In the genomic region with DNA sequence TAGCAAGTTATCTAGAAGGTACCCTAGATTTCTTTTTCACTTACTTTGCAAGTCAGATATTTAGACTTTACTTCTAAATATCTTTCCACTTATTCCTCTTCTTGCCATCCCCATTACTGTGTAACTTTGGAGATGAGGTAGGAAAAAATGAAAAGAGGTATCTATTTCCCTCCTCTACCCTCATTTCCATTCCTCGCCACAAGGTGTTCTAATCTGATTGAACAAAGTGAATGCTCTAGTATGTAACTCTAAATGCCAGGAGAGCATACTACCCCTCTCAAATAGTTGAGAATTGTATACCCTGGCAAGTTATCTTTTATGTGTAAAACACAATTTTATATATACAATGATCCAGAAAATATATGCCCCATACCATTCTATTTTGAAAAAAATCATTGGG, we compare ENCODE assay signal across 17 cellular contexts. TPM values are rescaled to one million over a fixed set of nuclear protein-coding genes. Genes with fewer than 3 reads are reported as not detected.
DNase-seq lines count a peak whose midpoint lies in the region; ATAC-seq, FAIRE-seq and TF ChIP-seq lines count a peak whose summit lies in the region.
"Had no signal": no experiment of that assay in that cellular context is flagged by ENCODE, and none has a peak within 500 bp of the region (broad histone marks: within the 10 kb centered on the region; RNA-seq: fewer than 3 reads in every experiment).

No MANE protein-coding gene starts in this region.

- no peak overlapping the region for H2AFZ ChIP-seq in PC-3 (ENCODE audit: low read length)

- H3K27ac ChIP-seq in PC-3 (ENCODE audit: low read length) = no peak overlapping the region
- H3K27ac ChIP-seq: breast epithelium, pancreas, SJSA1 had no signal

- no peak for FAIRE-seq in GM12891 (lab: Jason Lieb, UNC)
- no peak for FAIRE-seq in GM12892 (lab: Jason Lieb, UNC)
- FAIRE-seq: pancreas, small intestine had no signal

- H3K79me2 ChIP-seq in PC-3 (ENCODE audit: low read length) = peaks cover 33% of the 10 kb centered on the region

- CTCF ChIA-PET in PC-3 (lab: Charles Lee) = no interaction called here

- H3K9me2 ChIP-seq in PC-3 (replicated peaks; ENCODE audit: low read length) = no peaks in the 10 kb centered on the region

- H3K4me3 ChIP-seq in GM12875 (ENCODE audit: low read depth, low read length) (no peak overlapping the region), PC-3 (ENCODE audit: low read length) (no peak overlapping the region), kidney epithelial cell (ENCODE audit: low read depth, low read length) (no peak overlapping the region)
- H3K4me3 ChIP-seq: breast epithelium, pancreas, SJSA1 had no signal

- no peak overlapping the region for H3K9ac ChIP-seq in PC-3 (ENCODE audit: low read length)

- POLR2A ChIA-PET in PC-3 (lab: Charles Lee; ENCODE audit: unreplicated experiment) = no interaction called here

- BruUV-seq in PC-3 (replicated peaks; lab: Mats Ljungman, UMichigan) = no TSS peak

- ATAC-seq in PC-3 (no peak), HG02885 (IDR thresholded peaks at IDR 0.05; ENCODE audit: poor library complexity, unreplicated experiment) (no peak)
- ATAC-seq: pancreas had no signal

- intact Hi-C loops in PC-3 (cut with micrococcal nuclease) = loop anchor here (10.0 kb wide), 1 partner anchor 135 kb away; a partner anchor contains a TSS

- TF ChIP-seq CTCF in GM12875 (IDR thresholded peaks at IDR 0.05; ENCODE audit: borderline replicate concordance, insufficient read depth, low read depth, low read length) (0 out of 2 replicates have a peak, but pooled peaks have one; percentile 17), PC-3 (conservative IDR thresholded peaks at IDR 0.05; ENCODE audit: low read depth, low read length) (peak; percentile 33; the same call in 1 of the 2 replicates), kidney epithelial cell (IDR thresholded peaks at IDR 0.05; ENCODE audit: insufficient read depth, low read length, poor library complexity, severe bottlenecking) (peak; percentile 16)

- no peaks in the 10 kb centered on the region for H3K9me3 ChIP-seq in PC-3 (ENCODE audit: low read length)
- H3K9me3 ChIP-seq: breast epithelium, pancreas, SJSA1 had no signal

- DNase-seq in NCI-H2171 treated with DMSO at 0.1 percent for 48 hours (lab: John Stamatoyannopoulos, UW) (peak; percentile 29), NCI-H2171 (lab: John Stamatoyannopoulos, UW) (no peak), PC-3 (peak; percentile 18), kidney epithelial cell (ENCODE audit: low read depth) (no peak), GM12891 (ENCODE audit: insufficient read length, low spot score) (no peak), GM12892 (ENCODE audit: insufficient read length) (no peak)
- DNase-seq: activated CD8-positive, alpha-beta memory T cell treated with anti-CD3 and anti-CD28 coated beads, Interleukin-2, amount 50 U/mL, for 48 hours; activated naive CD4-positive, alpha-beta T cell treated with anti-CD3 and anti-CD28 coated beads, Interleukin-2, amount 50 U/mL, for 16 hours; effector CD8-positive, alpha-beta T cell; midbrain; NCI-H1930; pancreas; small intestine had no signal

- H3K4me1 ChIP-seq in PC-3 (ENCODE audit: insufficient read depth, low read length) = 0 out of 2 replicates have a peak, but pooled peaks cover 5% of the 10 kb centered on the region
- H3K4me1 ChIP-seq: breast epithelium had no signal

- peaks cover 24% of the 10 kb centered on the region for H4K20me1 ChIP-seq in PC-3 (ENCODE audit: low read length)

- H3K27me3 ChIP-seq in PC-3 (ENCODE audit: low read length) = no peaks in the 10 kb centered on the region
- H3K27me3 ChIP-seq in kidney epithelial cell (ENCODE audit: control insufficient read depth, insufficient read depth, low read length) = no peaks in the 10 kb centered on the region
- H3K27me3 ChIP-seq: breast epithelium, pancreas, SJSA1 had no signal

- H3K4me2 ChIP-seq in PC-3 (ENCODE audit: low read length) = no peak overlapping the region

- no peak for TF ChIP-seq POLR2A in GM12891 (IDR thresholded peaks at IDR 0.05; ENCODE audit: low read depth, low read length)
- TF ChIP-seq POLR2A in GM12892 (IDR thresholded peaks at IDR 0.05; ENCODE audit: low read depth, low read length) = no peak

- no peaks in the 10 kb centered on the region for H3F3A ChIP-seq in PC-3 (ENCODE audit: low read length, unreplicated experiment)

- peaks cover 12% of the 10 kb centered on the region; the same call in 1 of the 2 replicates for H3K36me3 ChIP-seq in PC-3 (ENCODE audit: low read depth, low read length)
- H3K36me3 ChIP-seq in kidney epithelial cell (ENCODE audit: control insufficient read depth, insufficient read depth, low read length) = no peaks in the 10 kb centered on the region
- H3K36me3 ChIP-seq: breast epithelium had no signal

TF ChIP-seq in GM12891, 5 proteins besides CTCF, POLR2A, EP300 and RAD21:
- TF ChIP-seq SPI1 (IDR thresholded peaks at IDR 0.05; ENCODE audit: low read depth, low read length) = no peak
- TF ChIP-seq POU2F2 (IDR thresholded peaks at IDR 0.05; ENCODE audit: low read depth, low read length) = no peak

RNA-seq across cellular contexts. Expression of a gene that starts 1.7 kb away (rescaled TPM):
- total RNA-seq in PC-3 (2014; rRNA removed) (432 and 548 TPM in 2 replicates), kidney epithelial cell (529 and 625 TPM in 2 replicates)
- polyA plus RNA-seq in GM12891 (2012; ENCODE audit: low read depth, missing spikeins) = 1,494 TPM
- 1,146 TPM for polyA plus RNA-seq in GM12892 (2012; ENCODE audit: missing spikeins)

RNA-seq across cellular contexts. Expression of a gene that starts 54.7 kb away (rescaled TPM):
- total RNA-seq in PC-3 (2014; rRNA removed) = not detected in 2 replicates
- total RNA-seq in kidney epithelial cell = not detected in 2 replicates
- not detected for polyA plus RNA-seq in GM12891 (2012; ENCODE audit: low read depth, missing spikeins)
- not detected for polyA plus RNA-seq in GM12892 (2012; ENCODE audit: missing spikeins)
- total RNA-seq: pancreas, SJSA1 had no signal
- polyA plus RNA-seq: pancreas had no signal

Comparison
In these comparisons a context has a peak if more than half of its experiments do, and no peak if none do; other contexts are left out.
1. DNase-seq: peak in NCI-H2171 treated with DMSO at 0.1 percent for 48 hours (single experiment) and PC-3 (single experiment); none in NCI-H2171 (single experiment), kidney epithelial cell (single experiment), GM12891 (single experiment) and GM12892 (single experiment).
2. Peak in every context shown above with its lines, with median percentiles within 50 percentile points of each other: CTCF ChIP-seq.